ENCODE assay signal across 8 cellular contexts in genomic region chr6:1607236-1607556, GRCh38. TPM values are rescaled to one million over a fixed set of nuclear protein-coding genes. Genes with fewer than 3 reads are reported as not detected.
A peak's percentile ranks its signal among the peaks of the same experiment; 100 is the strongest.
DNase-seq lines count a peak whose midpoint lies in the region; ATAC-seq and TF ChIP-seq lines count a peak whose summit lies in the region.

No MANE protein-coding gene starts in this region.

- H3K4ac ChIP-seq in mesenchymal stem cell (ENCODE audit: low read depth in 1 of 2, low read length in 2 of 2), result no peak overlapping the region

- WGBS in mesenchymal stem cell, result 0% methylated on average over 7 of the region's 8 CpGs

- no peak overlapping the region for H2AK5ac ChIP-seq in mesenchymal stem cell (ENCODE audit: low read length, severe bottlenecking)

- DNase-seq in A673 (ENCODE audit: low spot score) (no peak), GM12865 (ENCODE audit: low read depth) (no peak), ascending aorta (ENCODE audit: low spot score in 2 of 2) (no peak), mesenchymal stem cell (no peak), MM.1S (no peak)

- H4K8ac ChIP-seq in mesenchymal stem cell (ENCODE audit: low read length), result no peak overlapping the region

- no peaks in the 10 kb centered on the region for H4K20me1 ChIP-seq in MM.1S (ENCODE audit: insufficient read depth, low read length)

- H3F3A ChIP-seq in MM.1S (ENCODE audit: insufficient read depth, low read length), result no peaks in the 10 kb centered on the region

- CTCF ChIA-PET in A673 (lab: Charles Lee), result interaction anchor here (1.2 to 1.3 kb wide), 2 partner anchors 499 to 747 kb away, joined by 3 to 4 read pairs; no protein-coding TSS in a partner anchor

- ATAC-seq in GM19351 (IDR thresholded peaks at IDR 0.05; ENCODE audit: unreplicated experiment), result no peak
- no peak for ATAC-seq in GM18870 (IDR thresholded peaks at IDR 0.05; ENCODE audit: unreplicated experiment)
- no peak for ATAC-seq in HG03571 (IDR thresholded peaks at IDR 0.05; ENCODE audit: unreplicated experiment)

- no peaks in the 10 kb centered on the region for H3K9me2 ChIP-seq in MM.1S (replicated peaks; ENCODE audit: insufficient read depth, low read length)

- no TSS peak for BruUV-seq in A673 (replicated peaks; lab: Mats Ljungman, UMichigan)

- H3K27ac ChIP-seq in A673 (ENCODE audit: low read depth, low read length, poor library complexity, severe bottlenecking) (no peak overlapping the region), ascending aorta (peak overlapping the region; percentile 97 to 99), mesenchymal stem cell (ENCODE audit: low read length, poor library complexity, severe bottlenecking) (no peak overlapping the region), MM.1S (ENCODE audit: low read length) (no peak overlapping the region)

- H2BK15ac ChIP-seq in mesenchymal stem cell (ENCODE audit: low read depth, poor library complexity, severe bottlenecking), result no peak overlapping the region

- H2BK120ac ChIP-seq in mesenchymal stem cell (ENCODE audit: low read depth, low read length), result no peak overlapping the region

- H2BK12ac ChIP-seq in mesenchymal stem cell (ENCODE audit: low read length in 2 of 2), result no peak overlapping the region

- H3K4me3 ChIP-seq in A673 (ENCODE audit: low read depth, low read length, poor library complexity, severe bottlenecking) (peak overlapping the region; percentile 1), GM12865 (ENCODE audit: low read depth, low read length) (peak overlapping the region; percentile 3; the same call in 1 of the 2 replicates), ascending aorta (peak overlapping the region; percentile 79 to 94), mesenchymal stem cell (ENCODE audit: insufficient read depth in 1 of 2, low read depth in 1 of 2, low read length in 2 of 2) (peak overlapping the region in 1 of 2 experiments; percentile 52), MM.1S (ENCODE audit: low read length) (no peak overlapping the region)

- H3K36me3 ChIP-seq in A673 (ENCODE audit: insufficient read depth, low read length, poor library complexity, severe bottlenecking), result no peaks in the 10 kb centered on the region
- H3K36me3 ChIP-seq in ascending aorta, result peaks cover 15% of the 10 kb centered on the region in 2 donors
- no peaks in the 10 kb centered on the region for H3K36me3 ChIP-seq in mesenchymal stem cell (ENCODE audit: control insufficient read depth in 1 of 2, insufficient read depth in 2 of 2, low read depth in 1 of 2, low read length in 2 of 2)
- H3K36me3 ChIP-seq in MM.1S (replicated peaks; ENCODE audit: insufficient read depth, low read length), result no peaks in the 10 kb centered on the region

- H3K9ac ChIP-seq in mesenchymal stem cell (ENCODE audit: low read length), result no peak overlapping the region
- no peak overlapping the region for H3K9ac ChIP-seq in MM.1S (ENCODE audit: low read length)

- H3K4me2 ChIP-seq in mesenchymal stem cell (ENCODE audit: low read length, poor library complexity, severe bottlenecking) (peak overlapping the region; percentile 48), MM.1S (ENCODE audit: low read depth, low read length) (no peak overlapping the region)

- H3K9me3 ChIP-seq in A673 (ENCODE audit: low read depth, low read length, poor library complexity, severe bottlenecking) (no peaks in the 10 kb centered on the region), ascending aorta (no peaks in the 10 kb centered on the region), mesenchymal stem cell (ENCODE audit: control insufficient read depth, low read length) (no peaks in the 10 kb centered on the region), MM.1S (replicated peaks; ENCODE audit: insufficient read depth, low read length) (no peaks in the 10 kb centered on the region)

- POLR2A ChIA-PET in A673 (lab: Charles Lee; ENCODE audit: low non-redundant PET), result no interaction called here

- H3K79me2 ChIP-seq in MM.1S (ENCODE audit: low read length), result no peaks in the 10 kb centered on the region

- H3K27me3 ChIP-seq in A673 (replicated peaks; ENCODE audit: insufficient read depth, low read depth, low read length, poor library complexity), result peaks cover 67% of the 10 kb centered on the region
- H3K27me3 ChIP-seq in ascending aorta, result no peaks in the 10 kb centered on the region
- peaks cover 53 to 69% of the 10 kb centered on the region in 2 experiments for H3K27me3 ChIP-seq in mesenchymal stem cell (ENCODE audit: control insufficient read depth in 1 of 2, insufficient read depth in 1 of 2, low read length in 2 of 2)
- H3K27me3 ChIP-seq in MM.1S (replicated peaks; ENCODE audit: insufficient read depth, low read length), result peaks cover 62% of the 10 kb centered on the region

- H2BK5ac ChIP-seq in mesenchymal stem cell (ENCODE audit: low read depth, low read length, poor library complexity, severe bottlenecking), result no peak overlapping the region

- TF ChIP-seq CTCF in A673 (conservative IDR thresholded peaks at IDR 0.05; ENCODE audit: low read depth, low read length), result no peak
- no peak for TF ChIP-seq CTCF in GM12865 (IDR thresholded peaks at IDR 0.05; ENCODE audit: insufficient read depth, low read depth, low read length, missing control alignments)
- TF ChIP-seq CTCF in ascending aorta (IDR thresholded peaks at IDR 0.05), result no peak
- TF ChIP-seq CTCF in MM.1S (IDR thresholded peaks at IDR 0.05; ENCODE audit: low read length), result no peak

- no peaks in the 10 kb centered on the region for H3K79me1 ChIP-seq in mesenchymal stem cell (replicated peaks; ENCODE audit: low read length, poor library complexity, severe bottlenecking)

- no peak overlapping the region for H3K14ac ChIP-seq in mesenchymal stem cell (ENCODE audit: low read length in 2 of 2)

- no peak overlapping the region for H3K23ac ChIP-seq in mesenchymal stem cell (ENCODE audit: low read length in 2 of 2)

- H2AFZ ChIP-seq in mesenchymal stem cell (ENCODE audit: low read depth, low read length) (no peak overlapping the region), MM.1S (ENCODE audit: low read length) (no peak overlapping the region)

- H3K18ac ChIP-seq in mesenchymal stem cell (ENCODE audit: low read depth in 1 of 2, low read length in 2 of 2), result no peak overlapping the region

- intact Hi-C loops in A673 (cut with micrococcal nuclease; ENCODE audit: unreplicated experiment), result no loop called here
- intact Hi-C loops in ascending aorta (cut with DNase I), result loop anchor here (5.0 kb wide), 1 partner anchor 295 kb away; no protein-coding TSS in a partner anchor

- peaks cover 27% of the 10 kb centered on the region for H3K4me1 ChIP-seq in A673 (ENCODE audit: insufficient read depth, low read length, poor library complexity, severe bottlenecking)
- peaks cover 0 to 6% of the 10 kb centered on the region in 2 donors for H3K4me1 ChIP-seq in ascending aorta
- peaks cover 47% of the 10 kb centered on the region for H3K4me1 ChIP-seq in mesenchymal stem cell (ENCODE audit: control insufficient read depth, insufficient read depth, low read depth, low read length)
- H3K4me1 ChIP-seq in MM.1S (ENCODE audit: low read length), result no peaks in the 10 kb centered on the region

- no peak overlapping the region for H4K91ac ChIP-seq in mesenchymal stem cell (ENCODE audit: low read length)

RNA-seq across cellular contexts. Expression of gene FOXC1, which starts 2.5 kb away (rescaled TPM):
- 0.49 and 0.50 TPM in 2 replicates for total RNA-seq in A673 (2021)
- 125 TPM for total RNA-seq in ascending aorta
- 0.07 TPM for polyA plus RNA-seq in mesenchymal stem cell (2013, experiment 1 of 2)
- polyA plus RNA-seq in mesenchymal stem cell (2013, experiment 2 of 2), result 0.08 TPM

Comparison
In these comparisons a context has a peak if more than half of its experiments do, and no peak if none do; other contexts are left out.
1. H3K27ac ChIP-seq: peak in ascending aorta (2 of 2); none in A673 (single experiment), mesenchymal stem cell (single experiment) and MM.1S (single experiment).
2. RNA of gene FOXC1, which starts 2.5 kb away (total RNA-seq): 125 TPM in ascending aorta (single experiment); 0.49 to 0.50 TPM in A673; every median in the first group is over 10 times any median in the second.